1 cellular context compared by ENCODE assay signal in genomic region chr21:43866659-43867331, GRCh38.
TF ChIP-seq lines count a peak whose summit lies in the region.

No MANE protein-coding gene starts in this region.

TF ChIP-seq in SK-N-SH, 30 proteins besides CTCF, POLR2A, EP300 and RAD21 (continued from another document):
- TF ChIP-seq ZBTB33 (IDR thresholded peaks at IDR 0.05; ENCODE audit: borderline replicate concordance, low read depth) = no peak
- no peak for TF ChIP-seq MEF2A (IDR thresholded peaks at IDR 0.05; ENCODE audit: borderline replicate concordance, low read depth)
TF ChIP-seq in SK-N-SH: peak in this region for 0.
